ENCODE assay signal across 1 cellular context in the genomic region with DNA sequence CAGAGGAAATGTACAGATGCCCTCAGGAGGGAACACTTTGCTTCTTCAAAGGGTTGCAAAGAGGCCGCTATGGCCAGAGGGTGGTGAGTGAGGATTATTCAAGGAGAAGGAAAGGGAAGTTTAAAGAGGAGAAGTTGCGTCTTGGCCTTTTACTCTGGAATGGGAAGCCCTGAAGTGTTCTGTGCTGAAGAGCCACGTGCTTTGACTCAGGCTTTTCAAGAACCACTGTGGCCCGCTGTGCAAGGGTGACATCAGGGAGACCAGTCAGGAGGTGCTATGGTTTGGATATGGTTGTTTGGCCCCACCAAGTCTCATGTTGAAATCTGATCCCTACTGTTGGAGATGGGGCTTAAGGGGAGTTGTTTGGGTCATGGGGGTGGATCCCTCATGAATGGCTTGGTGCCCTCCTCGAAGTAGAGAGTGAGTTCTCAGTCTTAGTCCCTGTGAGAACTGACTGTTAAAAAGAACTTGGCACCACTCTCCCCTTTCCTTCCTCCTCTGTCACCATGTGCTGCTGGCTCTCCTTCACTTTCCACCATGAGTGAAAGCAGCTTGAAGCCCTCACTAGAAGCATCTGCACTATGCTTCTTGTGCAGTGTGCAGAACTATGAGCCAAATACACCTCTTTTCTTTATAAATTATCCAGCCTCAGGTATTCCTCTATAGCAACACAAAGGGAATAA.
TF ChIP-seq lines count a peak whose summit lies in the region.

No MANE protein-coding gene starts in this region.

TF ChIP-seq in Ishikawa, 13 proteins besides CTCF, POLR2A, EP300 and RAD21 (continued from another document):
- no peak for TF ChIP-seq REST (IDR thresholded peaks at IDR 0.05; ENCODE audit: low read depth)
